3 cellular contexts compared by ENCODE assay signal in genomic region chr20:30313660-30314059, GRCh38.
A peak's percentile ranks its signal among the peaks of the same experiment; 100 is the strongest.
DNase-seq lines count a peak whose midpoint lies in the region.
"Not testable (repeated sequence)": the region's sequence is repeated elsewhere in the genome, so short reads cannot be mapped to it uniquely, and the experiment has no call there.

No MANE protein-coding gene starts in this region.

- not testable (repeated sequence) for H3K4me3 Mint-ChIP-seq in activated naive CD4-positive, alpha-beta T cell treated with anti-CD3 and anti-CD28 coated beads, Interleukin-2, amount 50 U/mL, for 24 hours

- peaks cover 11% of the 10 kb centered on the region for H3K27me3 Mint-ChIP-seq in activated naive CD4-positive, alpha-beta T cell treated with anti-CD3 and anti-CD28 coated beads, Interleukin-2, amount 50 U/mL, for 24 hours

- not testable (repeated sequence) for H3K36me3 Mint-ChIP-seq in activated naive CD4-positive, alpha-beta T cell treated with anti-CD3 and anti-CD28 coated beads, Interleukin-2, amount 50 U/mL, for 24 hours

- DNase-seq in head of caudate nucleus (peak in 26 of 42 donors; percentile 7 to 71 (median 30)), posterior vena cava (ENCODE audit: low spot score) (peak; percentile 16)

- H3K27ac Mint-ChIP-seq in activated naive CD4-positive, alpha-beta T cell treated with anti-CD3 and anti-CD28 coated beads, Interleukin-2, amount 50 U/mL, for 24 hours: peak overlapping the region; percentile 8

- not testable (repeated sequence) for H3K4me1 Mint-ChIP-seq in activated naive CD4-positive, alpha-beta T cell treated with anti-CD3 and anti-CD28 coated beads, Interleukin-2, amount 50 U/mL, for 24 hours

- intact Hi-C loops in head of caudate nucleus (cut with DNase I); posterior vena cava (cut with DNase I): not testable (repeated sequence)

- not testable (repeated sequence) for H3K9me3 Mint-ChIP-seq in activated naive CD4-positive, alpha-beta T cell treated with anti-CD3 and anti-CD28 coated beads, Interleukin-2, amount 50 U/mL, for 24 hours
